In genomic region chr20:24598346-24598745, GRCh38 we compare ENCODE assay signal across 19 cellular contexts.
DNase-seq lines count a peak whose midpoint lies in the region; ATAC-seq, FAIRE-seq and TF ChIP-seq lines count a peak whose summit lies in the region.
"Had no signal": no experiment of that assay in that cellular context is flagged by ENCODE, and none has a peak within 500 bp of the region (broad histone marks: within the 10 kb centered on the region; RNA-seq: fewer than 3 reads in every experiment).

No MANE protein-coding gene starts in this region.

- H3K27ac ChIP-seq in K562 (ENCODE audit: extremely low read depth, low read depth, low read length) (no peak overlapping the region), lower lobe of right lung (no peak overlapping the region)
- H3K27ac ChIP-seq: BLaER1 had no signal

- H3K4me1 ChIP-seq in K562 (replicated peaks in 1 of 2; ENCODE audit: control insufficient read depth in 2 of 2, insufficient read depth in 2 of 2, low read length in 2 of 2) (no peaks in the 10 kb centered on the region), lower lobe of right lung (no peaks in the 10 kb centered on the region)
- H3K4me1 ChIP-seq: BLaER1, HAP-1 had no signal

- H2AFZ ChIP-seq in K562 (ENCODE audit: low read depth, low read length): no peak overlapping the region

- no TSS peak for BruUV-seq in K562 (replicated peaks; lab: Mats Ljungman, UMichigan)

- no peak for TF ChIP-seq EP300 in K562 (IDR thresholded peaks at IDR 0.05; ENCODE audit: low read length)

- POLR2A ChIA-PET in K562 (lab: Yijun Ruan, JAX): no interaction called here

- H3K4me2 ChIP-seq in K562 (ENCODE audit: insufficient read depth, low read length): no peak overlapping the region
- H3K4me2 ChIP-seq: BLaER1 had no signal

- TF ChIP-seq CTCF in K562 (IDR thresholded peaks at IDR 0.05 in 2 of 3, conservative IDR thresholded peaks at IDR 0.05 in 1 of 3; ENCODE audit: insufficient read depth in 2 of 3, low read depth in 1 of 3, low read length in 3 of 3) (no peak), lower lobe of right lung (IDR thresholded peaks at IDR 0.05) (no peak)

- no peaks in the 10 kb centered on the region for H4K20me1 ChIP-seq in K562 (replicated peaks; ENCODE audit: control insufficient read depth, insufficient read depth, low read length)
- H4K20me1 ChIP-seq: BLaER1 had no signal

- ATAC-seq in K562 (no peak), GM19455 (IDR thresholded peaks at IDR 0.05; ENCODE audit: unreplicated experiment) (no peak), lower lobe of right lung (no peak)

- no peak overlapping the region for H3K9ac ChIP-seq in K562 (ENCODE audit: insufficient read depth in 1 of 2, low read depth in 2 of 2, low read length in 2 of 2)
- H3K9ac ChIP-seq: BLaER1 had no signal

- no peaks in the 10 kb centered on the region for H3K36me3 ChIP-seq in K562 (ENCODE audit: control insufficient read depth, insufficient read depth, low read length)
- no peaks in the 10 kb centered on the region for H3K36me3 ChIP-seq in lower lobe of right lung
- H3K36me3 ChIP-seq: BLaER1, HAP-1 had no signal

- no peak for TF ChIP-seq RAD21 in K562 (CRISPR knock-in tag; conservative IDR thresholded peaks at IDR 0.05 in 1 of 2, IDR thresholded peaks at IDR 0.05 in 1 of 2)

- WGBS in K562 (ENCODE audit: insufficient coverage, low coverage, missing lambda C conversion rate): 0% methylated on average over 2 of the region's 2 CpGs

- H3K79me2 ChIP-seq in K562 (ENCODE audit: control insufficient read depth, insufficient read depth, low read length): no peaks in the 10 kb centered on the region

- H3K9me1 ChIP-seq in K562 (ENCODE audit: control insufficient read depth, insufficient read depth, low read length): no peaks in the 10 kb centered on the region

- in situ Hi-C loops in K562 (cut with MboI): no loop called here

- CTCF ChIA-PET in K562 (lab: Yijun Ruan, JAX; ENCODE audit: low intra/inter-chr PET ratio): no interaction called here

- FAIRE-seq in K562 (lab: Jason Lieb, UNC): no peak
- FAIRE-seq: D721Med, GM12891, GM18507, H54 had no signal

- H3K27me3 ChIP-seq in K562 (ENCODE audit: control insufficient read depth in 2 of 2, insufficient read depth in 2 of 2, low read length in 2 of 2) (no peaks in the 10 kb centered on the region), lower lobe of right lung (ENCODE audit: low read depth) (no peaks in the 10 kb centered on the region)
- H3K27me3 ChIP-seq: BLaER1 had no signal

- H3K9me3 ChIP-seq in K562 (replicated peaks; ENCODE audit: control insufficient read depth, insufficient read depth, low read depth, low read length) (no peaks in the 10 kb centered on the region), lower lobe of right lung (peaks cover 14% of the 10 kb centered on the region)
- H3K9me3 ChIP-seq: HAP-1 had no signal

- intact Hi-C loops in K562 (cut with micrococcal nuclease) (no loop called here), lower lobe of right lung (cut with DNase I) (no loop called here)

- no peak overlapping the region for H3K4me3 ChIP-seq in K562
- no peak overlapping the region for H3K4me3 ChIP-seq in lower lobe of right lung
- H3K4me3 ChIP-seq: BLaER1, HAP-1 had no signal

- no peak for TF ChIP-seq POLR2A in K562 (conservative IDR thresholded peaks at IDR 0.05)

- DNase-seq in NCI-H69 (lab: John Stamatoyannopoulos, UW) (peak; percentile 11), K562 (ENCODE audit: extremely low read depth in 1 of 4, low spot score in 3 of 4) (no peak), islet precursor cell (peak; percentile 4), lower lobe of right lung (no peak), SW480 (ENCODE audit: low spot score) (no peak)
- DNase-seq: CD4-positive, alpha-beta T cell; CD8-positive, alpha-beta memory T cell; DMS53; DMS79 treated with DMSO at 0.1 percent for 48 hours; GF-D8; GOT3; HFFc6 had no signal

TF ChIP-seq in K562, 482 proteins besides CTCF, POLR2A, EP300 and RAD21:
- TF ChIP-seq NFIC (IDR thresholded peaks at IDR 0.05) (peak; percentile 53; the same call in 1 of the 2 replicates), ZNF830 (CRISPR knock-in tag; IDR thresholded peaks at IDR 0.05) (no peak), THRA (IDR thresholded peaks at IDR 0.05) (no peak)
TF ChIP-seq in K562: peak in this region for 1.

Comparison
In these comparisons a context has a peak if more than half of its experiments do, and no peak if none do; other contexts are left out.
1. DNase-seq: peak in NCI-H69 (single experiment) and islet precursor cell (single experiment); none in K562 (0 of 4), lower lobe of right lung (single experiment) and SW480 (single experiment).